22 cellular contexts compared by ENCODE assay signal in genomic region chr7:94635687-94636086, GRCh38. TPM values are rescaled to one million over a fixed set of nuclear protein-coding genes. Genes with fewer than 3 reads are reported as not detected.
DNase-seq lines count a peak whose midpoint lies in the region; ATAC-seq, FAIRE-seq and TF ChIP-seq lines count a peak whose summit lies in the region.
"Had no signal": no experiment of that assay in that cellular context is flagged by ENCODE, and none has a peak within 500 bp of the region (broad histone marks: within the 10 kb centered on the region; RNA-seq: fewer than 3 reads in every experiment).

No MANE protein-coding gene starts in this region.

- TF ChIP-seq POLR2A in HepG2 (IDR thresholded peaks at IDR 0.05; ENCODE audit: insufficient read depth in 1 of 2, low read depth in 2 of 2, low read length in 2 of 2): no peak
- TF ChIP-seq POLR2A in right lobe of liver (IDR thresholded peaks at IDR 0.05): no peak

- H3K27ac ChIP-seq in HepG2 (ENCODE audit: extremely low read length, insufficient read depth, low read length) (no peak overlapping the region), right lobe of liver (no peak overlapping the region), OCI-LY3 (ENCODE audit: low read length) (no peak overlapping the region), neural progenitor cell (no peak overlapping the region)
- H3K27ac ChIP-seq: 22Rv1, BLaER1, C4-2B, GM23248 had no signal

- H2AFZ ChIP-seq in HepG2 (ENCODE audit: low read length): no peak overlapping the region
- H2AFZ ChIP-seq in OCI-LY3 (ENCODE audit: low read depth, low read length): no peak overlapping the region
- no peak overlapping the region for H2AFZ ChIP-seq in neural progenitor cell (replicated peaks)
- H2AFZ ChIP-seq: GM23248 had no signal

- peaks cover 48% of the 10 kb centered on the region for H3K4me1 Mint-ChIP-seq in neural progenitor cell
- H3K4me1 Mint-ChIP-seq: B cell had no signal

- no peaks in the 10 kb centered on the region for H3F3A ChIP-seq in neural progenitor cell (ENCODE audit: low read depth)

- H3K4me3 Mint-ChIP-seq in neural progenitor cell: no peak overlapping the region
- H3K4me3 Mint-ChIP-seq: B cell; CD4-positive, CD25-positive, alpha-beta regulatory T cell; CD8-positive, alpha-beta T cell had no signal

- peaks cover 90% of the 10 kb centered on the region for H3K4me1 ChIP-seq in HepG2 (ENCODE audit: insufficient read depth, low read length)
- peaks cover 0 to 8% (median 0%) of the 10 kb centered on the region in 4 donors for H3K4me1 ChIP-seq in right lobe of liver
- peaks cover 38% of the 10 kb centered on the region for H3K4me1 ChIP-seq in OCI-LY3 (ENCODE audit: low read length)
- H3K4me1 ChIP-seq in neural progenitor cell: no peaks in the 10 kb centered on the region
- H3K4me1 ChIP-seq: BLaER1 had no signal

- H3K27me3 Mint-ChIP-seq in neural progenitor cell (ENCODE audit: insufficient read depth, low read depth): no peaks in the 10 kb centered on the region

- H3K9ac ChIP-seq in HepG2 (ENCODE audit: insufficient read depth, low read depth, low read length) (no peak overlapping the region), OCI-LY3 (ENCODE audit: low read length) (no peak overlapping the region), neural progenitor cell (no peak overlapping the region)
- H3K9ac ChIP-seq: BLaER1, GM23248 had no signal

- no TSS peak for BruUV-seq in HepG2 (replicated peaks; lab: Mats Ljungman, UMichigan)

- DNase-seq in NCI-H1092 treated with DMSO at 0.1 percent for 48 hours (lab: John Stamatoyannopoulos, UW): peak; percentile 73
- DNase-seq in NCI-H1092 (lab: John Stamatoyannopoulos, UW): no peak
- no peak for DNase-seq in HepG2 (ENCODE audit: low spot score)
- DNase-seq in right lobe of liver: no peak
- no peak for DNase-seq in neural progenitor cell (ENCODE audit: low spot score)
- DNase-seq in sciatic nerve (ENCODE audit: low spot score): no peak
- DNase-seq in GM10266 (ENCODE audit: extremely low spot score): no peak
- DNase-seq: Caco-2; CD4-positive, CD25-positive, alpha-beta regulatory T cell; CD8-positive, alpha-beta T cell; DMS153; DND-41; GM23248; H7; HCEC 1CT had no signal

- POLR2A ChIA-PET in HepG2 (lab: Yijun Ruan, JAX): no interaction called here

- H3K9me3 ChIP-seq in HepG2 (ENCODE audit: low read length): no peaks in the 10 kb centered on the region
- H3K9me3 ChIP-seq in right lobe of liver: no peaks in the 10 kb centered on the region
- H3K9me3 ChIP-seq in OCI-LY3 (ENCODE audit: insufficient read depth, low read length): no peaks in the 10 kb centered on the region
- no peaks in the 10 kb centered on the region for H3K9me3 ChIP-seq in neural progenitor cell (ENCODE audit: low read depth)
- H3K9me3 ChIP-seq: BLaER1, Caco-2 had no signal

- peaks cover 14% of the 10 kb centered on the region for H3K36me3 Mint-ChIP-seq in neural progenitor cell
- H3K36me3 Mint-ChIP-seq: CD4-positive, CD25-positive, alpha-beta regulatory T cell; CD8-positive, alpha-beta T cell had no signal

- H3K36me3 ChIP-seq in HepG2 (replicated peaks in 1 of 2; ENCODE audit: control insufficient read depth in 1 of 2, insufficient read depth in 2 of 2, low read length in 2 of 2) (no peaks in the 10 kb centered on the region; a peak in 1 of 5 replicates), right lobe of liver (no peaks in the 10 kb centered on the region), OCI-LY3 (replicated peaks; ENCODE audit: low read depth, low read length) (no peaks in the 10 kb centered on the region), neural progenitor cell (peaks cover 6% of the 10 kb centered on the region)

- H3K79me2 ChIP-seq in HepG2 (ENCODE audit: insufficient read depth, low read length): peaks cover 74% of the 10 kb centered on the region
- no peaks in the 10 kb centered on the region for H3K79me2 ChIP-seq in OCI-LY3 (ENCODE audit: low read length)
- H3K79me2 ChIP-seq in neural progenitor cell (ENCODE audit: low read depth): peaks cover 31% of the 10 kb centered on the region

- TF ChIP-seq CTCF in HepG2 (CRISPR knock-in tag; IDR thresholded peaks at IDR 0.05) (no peak), right lobe of liver (IDR thresholded peaks at IDR 0.05) (no peak), OCI-LY3 (IDR thresholded peaks at IDR 0.05; ENCODE audit: low read depth, low read length) (no peak), neural progenitor cell (IDR thresholded peaks at IDR 0.05) (no peak), GM10266 (IDR thresholded peaks at IDR 0.05; ENCODE audit: control insufficient read depth, insufficient read depth, low read depth, missing control alignments) (no peak)

- H3K27me3 ChIP-seq in HepG2 (ENCODE audit: control insufficient read depth in 1 of 2, insufficient read depth in 2 of 2, low read length in 2 of 2): no peaks in the 10 kb centered on the region
- H3K27me3 ChIP-seq in right lobe of liver: no peaks in the 10 kb centered on the region
- no peaks in the 10 kb centered on the region for H3K27me3 ChIP-seq in OCI-LY3 (ENCODE audit: low read depth, low read length)
- no peaks in the 10 kb centered on the region for H3K27me3 ChIP-seq in neural progenitor cell
- H3K27me3 ChIP-seq: BLaER1 had no signal

- no peak for TF ChIP-seq RAD21 in HepG2 (CRISPR knock-in tag; IDR thresholded peaks at IDR 0.05)

- in situ Hi-C loops in HepG2 (cut with HindIII; ENCODE audit: extremely low pct_ligation_motif_present, low pct_unique_long_range_greater_than_20kb): no loop called here

- intact Hi-C loops in HepG2 (cut with micrococcal nuclease; ENCODE audit: unreplicated experiment) (no loop called here), right lobe of liver (cut with DNase I) (no loop called here), sciatic nerve (cut with DNase I) (no loop called here)

- H3K4me2 ChIP-seq in HepG2 (ENCODE audit: low read depth, low read length) (no peak overlapping the region), OCI-LY3 (ENCODE audit: low read length) (peak overlapping the region; percentile 25; the same call in 1 of the 2 replicates), neural progenitor cell (no peak overlapping the region)
- H3K4me2 ChIP-seq: BLaER1 had no signal

- no peak overlapping the region for H3K4me3 ChIP-seq in HepG2 (replicated peaks in 1 of 3; ENCODE audit: insufficient read depth in 1 of 3, low read depth in 2 of 3, low read length in 3 of 3)
- H3K4me3 ChIP-seq in right lobe of liver: no peak overlapping the region
- H3K4me3 ChIP-seq in OCI-LY3 (ENCODE audit: low read length): no peak overlapping the region
- no peak overlapping the region for H3K4me3 ChIP-seq in neural progenitor cell
- H3K4me3 ChIP-seq: BLaER1, GM12878, GM23248 had no signal

- TF ChIP-seq EP300 in HepG2 (IDR thresholded peaks at IDR 0.05; ENCODE audit: low read depth in 2 of 2, low read length in 2 of 2) (no peak), HepG2 (CRISPR knock-in tag; IDR thresholded peaks at IDR 0.05; ENCODE audit: borderline replicate concordance) (no peak)

- FAIRE-seq in HepG2 (lab: Jason Lieb, UNC): no peak
- FAIRE-seq: GM12878, H1 had no signal

- CTCF ChIA-PET in HepG2 (lab: Yijun Ruan, JAX; ENCODE audit: low intra/inter-chr PET ratio, low total read pairs): no interaction called here

- H3K27ac Mint-ChIP-seq in neural progenitor cell: peak overlapping the region; percentile 42
- H3K27ac Mint-ChIP-seq: B cell; CD4-positive, CD25-positive, alpha-beta regulatory T cell; CD8-positive, alpha-beta T cell had no signal

- no peak for ATAC-seq in HepG2
- ATAC-seq in right lobe of liver: no peak
- ATAC-seq in sciatic nerve: no peak
- ATAC-seq: CD8-positive, alpha-beta T cell; GM12878 had no signal

- H3K9me3 Mint-ChIP-seq in neural progenitor cell: no peaks in the 10 kb centered on the region
- H3K9me3 Mint-ChIP-seq: CD4-positive, CD25-positive, alpha-beta regulatory T cell; CD8-positive, alpha-beta T cell had no signal

- H4K20me1 ChIP-seq in HepG2 (ENCODE audit: insufficient read depth, low read length) (no peaks in the 10 kb centered on the region), OCI-LY3 (ENCODE audit: insufficient read depth, low read length) (no peaks in the 10 kb centered on the region), neural progenitor cell (ENCODE audit: low read depth) (peaks cover 31% of the 10 kb centered on the region)

TF ChIP-seq in HepG2, 621 proteins besides CTCF, POLR2A, EP300 and RAD21 (continues in another document):
- TF ChIP-seq RBM22 (optimal IDR thresholded peaks at IDR 0.05; ENCODE audit: low read length): no peak
- no peak for TF ChIP-seq ELF3 (CRISPR knock-in tag; IDR thresholded peaks at IDR 0.05)
- TF ChIP-seq SIX4 (CRISPR knock-in tag; IDR thresholded peaks at IDR 0.05): no peak

RNA-seq across cellular contexts. Expression of gene SGCE, which starts 20.2 kb away (rescaled TPM):
- total RNA-seq in HepG2 (2016; rRNA removed; fragmentation: Illumina TruSeq; extraction: Trizol): 31.4 and 52.3 TPM in 2 replicates
- total RNA-seq in HepG2 (2016; cell fraction: cytosol; rRNA removed; fragmentation: Illumina TruSeq; extraction: Trizol; ENCODE audit: low read depth): 14.7 and 17.0 TPM in 2 replicates
- 30.4 and 54.9 TPM in 2 replicates for total RNA-seq in HepG2 (2016; cell fraction: insoluble cytoplasmic fraction; rRNA removed; fragmentation: Illumina TruSeq; extraction: Trizol)
- total RNA-seq in HepG2 (2016; cell fraction: membrane; rRNA removed; fragmentation: Illumina TruSeq; extraction: Trizol): 16.8 and 20.3 TPM in 2 replicates
- total RNA-seq in HepG2 (2016; cell fraction: nucleus; rRNA removed; fragmentation: Illumina TruSeq; extraction: Trizol): 83.5 and 85.0 TPM in 2 replicates
- polyA plus RNA-seq in HepG2 (2011; rRNA removed): 62.6 and 71.1 TPM in 2 replicates
- polyA plus RNA-seq in HepG2 (2011; cell fraction: cytosol; rRNA removed): 29.7 and 44.7 TPM in 2 replicates
- polyA plus RNA-seq in HepG2 (2011; cell fraction: nucleus; rRNA removed): 29.7 and 30.8 TPM in 2 replicates
- polyA plus RNA-seq in HepG2 (2012): 47.2 and 47.4 TPM in 2 replicates
- 5.9 and 6.7 TPM in 2 replicates for polyA plus RNA-seq in HepG2 (2016; cell fraction: cytosol; fragmentation: Illumina TruSeq; extraction: Trizol; ENCODE audit: low read depth)
- polyA plus RNA-seq in HepG2 (2016; cell fraction: insoluble cytoplasmic fraction; fragmentation: Illumina TruSeq; extraction: Trizol; ENCODE audit: low read depth): 32.2 and 33.8 TPM in 2 replicates
- polyA plus RNA-seq in HepG2 (2016; cell fraction: membrane; fragmentation: Illumina TruSeq; extraction: Trizol; ENCODE audit: low read depth): 9.8 and 11.5 TPM in 2 replicates
- 68.6 and 78.9 TPM in 2 replicates for polyA plus RNA-seq in HepG2 (2016; cell fraction: nucleus; fragmentation: Illumina TruSeq; extraction: Trizol; ENCODE audit: insufficient read depth, low read depth)
- polyA minus RNA-seq in HepG2 (2011; rRNA and poly(A)+ RNA removed; ENCODE audit: low replicate concordance): 27.3 and 48.1 TPM in 2 replicates
- 21.7 and 23.1 TPM in 2 replicates for polyA minus RNA-seq in HepG2 (2011; cell fraction: cytosol; rRNA and poly(A)+ RNA removed)
- 186 and 198 TPM in 2 replicates for polyA minus RNA-seq in HepG2 (2011; cell fraction: nucleus; rRNA and poly(A)+ RNA removed)
- total RNA-seq in right lobe of liver: 10 to 100 TPM in 5 of 6 experiments, 1 to 10 TPM in 1; 4.2 to 17.8 (median 14.8) TPM
- total RNA-seq in neural progenitor cell (ENCODE audit: low replicate concordance): 74.1 and 169 TPM in 2 replicates
- 132 TPM for total RNA-seq in sciatic nerve
